Comparison of ENCODE assay signal across 27 cellular contexts in genomic region chr3:119205685-119206084, GRCh38. TPM values are rescaled to one million over a fixed set of nuclear protein-coding genes. Genes with fewer than 3 reads are reported as not detected.
DNase-seq lines count a peak whose midpoint lies in the region; ATAC-seq and TF ChIP-seq lines count a peak whose summit lies in the region.
"Had no signal": no experiment of that assay in that cellular context is flagged by ENCODE, and none has a peak within 500 bp of the region (broad histone marks: within the 10 kb centered on the region; RNA-seq: fewer than 3 reads in every experiment).

No MANE protein-coding gene starts in this region.

- H4K8ac ChIP-seq in IMR-90 (ENCODE audit: low read depth in 2 of 2, low read length in 2 of 2), result peak overlapping the region; percentile 1 to 50; a peak in 2 of 4 replicates

- 0 out of 2 replicates have a peak overlapping the region, but pooled peaks have one; percentile 18 for H3K14ac ChIP-seq in IMR-90 (replicated peaks; ENCODE audit: low read depth, low read length)

- peak overlapping the region; percentile 82 for H4K91ac ChIP-seq in IMR-90 (ENCODE audit: insufficient read depth, low read depth, low read length)

- H3K36me3 ChIP-seq in IMR-90 (ENCODE audit: control insufficient read depth, insufficient read depth, low read length), result peaks cover 7% of the 10 kb centered on the region
- no peaks in the 10 kb centered on the region for H3K36me3 ChIP-seq in mucosa of descending colon (ENCODE audit: low read depth)
- H3K36me3 ChIP-seq: BE2C, HAP-1 had no signal

- dilution Hi-C loops in IMR-90 (cut with HindIII; ENCODE audit: low sequenced_read_pairs, unreplicated experiment), result no loop called here

- ATAC-seq in IMR-90 (ENCODE audit: low read depth), result no peak
- peak; percentile 3 for ATAC-seq in foreskin keratinocyte
- peak; percentile 9 for ATAC-seq in mucosa of descending colon
- ATAC-seq in GM19452 (IDR thresholded peaks at IDR 0.05; ENCODE audit: unreplicated experiment), result no peak
- ATAC-seq in HG03469 (IDR thresholded peaks at IDR 0.05; ENCODE audit: unreplicated experiment), result no peak

- TF ChIP-seq POLR2A in IMR-90 (IDR thresholded peaks at IDR 0.05; ENCODE audit: low read depth, low read length), result no peak

- no peak overlapping the region for H3K56ac ChIP-seq in IMR-90 (ENCODE audit: extremely low read depth, insufficient read depth, low read length)

- H3K27ac ChIP-seq in IMR-90 (ENCODE audit: insufficient read depth, low read length) (peak overlapping the region; percentile 29), foreskin keratinocyte (no peak overlapping the region)
- H3K27ac ChIP-seq: GM23248, KMS-11 had no signal

- in situ Hi-C loops in IMR-90 (cut with MboI; ENCODE audit: low sequenced_read_pairs), result no loop called here

- H3K4ac ChIP-seq in IMR-90 (ENCODE audit: low read depth, low read length), result peak overlapping the region; percentile 62; the same call in 1 of the 2 replicates

- peak overlapping the region; percentile 49 for H2BK5ac ChIP-seq in IMR-90 (ENCODE audit: low read depth, low read length, poor library complexity, severe bottlenecking)

- peak overlapping the region; percentile 46 for H2AFZ ChIP-seq in IMR-90 (replicated peaks; ENCODE audit: low read length, poor library complexity)
- H2AFZ ChIP-seq: GM23248 had no signal

- no peaks in the 10 kb centered on the region for H4K20me1 ChIP-seq in IMR-90 (ENCODE audit: insufficient read depth, low read length)

- peaks cover 17% of the 10 kb centered on the region for H3K4me1 ChIP-seq in IMR-90 (ENCODE audit: control insufficient read depth, insufficient read depth, low read length)
- peaks cover 14% of the 10 kb centered on the region for H3K4me1 ChIP-seq in foreskin keratinocyte
- H3K4me1 ChIP-seq in mucosa of descending colon (ENCODE audit: low read depth), result no peaks in the 10 kb centered on the region
- H3K4me1 ChIP-seq: BE2C, HAP-1 had no signal

- H3K18ac ChIP-seq in IMR-90 (ENCODE audit: low read depth, low read length), result no peak overlapping the region

- no peaks in the 10 kb centered on the region for H3K79me1 ChIP-seq in IMR-90 (ENCODE audit: low read depth in 1 of 2, low read length in 2 of 2)

- no peak overlapping the region for H2AK9ac ChIP-seq in IMR-90 (replicated peaks; ENCODE audit: low read depth, low read length, poor library complexity)

- H3K27me3 ChIP-seq in IMR-90 (ENCODE audit: control insufficient read depth, insufficient read depth, low read length) (no peaks in the 10 kb centered on the region), foreskin keratinocyte (no peaks in the 10 kb centered on the region)
- H3K27me3 ChIP-seq: BE2C had no signal

- no peak overlapping the region; the same call in 2 of the 3 replicates for H2BK15ac ChIP-seq in IMR-90 (ENCODE audit: low read depth, low read length)

- no peak overlapping the region for H3K23ac ChIP-seq in IMR-90 (ENCODE audit: low read depth, low read length)

- TF ChIP-seq RAD21 in IMR-90 (IDR thresholded peaks at IDR 0.05; ENCODE audit: low read length), result no peak

- intact Hi-C loops in IMR-90 (cut with micrococcal nuclease) (loop anchor here (2.0 kb wide), 1 partner anchor 61 kb away; no protein-coding TSS in a partner anchor), mucosa of descending colon (cut with DNase I, micrococcal nuclease) (no loop called here)

- 0 out of 2 replicates have a peak overlapping the region, but pooled peaks have one; percentile 44 for H2AK5ac ChIP-seq in IMR-90 (ENCODE audit: low read depth, low read length)

- H3K9me3 ChIP-seq in IMR-90 (ENCODE audit: control insufficient read depth, insufficient read depth, low read length), result no peaks in the 10 kb centered on the region
- H3K9me3 ChIP-seq in mucosa of descending colon, result no peaks in the 10 kb centered on the region
- H3K9me3 ChIP-seq: BE2C, HAP-1 had no signal

- peak overlapping the region; percentile 26; the same call in 1 of the 2 replicates for H4K5ac ChIP-seq in IMR-90 (ENCODE audit: low read depth, low read length)

- H3K4me3 ChIP-seq in IMR-90 (ENCODE audit: insufficient read depth, low read depth, low read length) (no peak overlapping the region), mucosa of descending colon (no peak overlapping the region)
- H3K4me3 ChIP-seq: GM23248, HAP-1 had no signal

- BruUV-seq in IMR-90 (replicated peaks; lab: Mats Ljungman, UMichigan), result no TSS peak

- H2BK120ac ChIP-seq in IMR-90 (ENCODE audit: low read depth, low read length), result peak overlapping the region; percentile 42; the same call in 1 of the 2 replicates

- POLR2A ChIA-PET in IMR-90 (lab: Charles Lee; ENCODE audit: unreplicated experiment), result no interaction called here

- DNase-seq in IMR-90 (no peak), foreskin keratinocyte (no peak), mucosa of descending colon (no peak), NCI-H2171 (lab: John Stamatoyannopoulos, UW) (no peak)
- DNase-seq in activated CD4-positive, alpha-beta T cell treated with anti-CD3 and anti-CD28 coated beads for 1 hour, result no peak
- DNase-seq: ACHN, BE2C, DMS153, DND-41, GM23248, HFFc6, MM.1S, NCI-H1417, NCI-H1694, NCI-H2029 treated with DMSO at 0.1 percent for 48 hours, NCI-H226, NCI-H510A, NCI-H69, SHP77 had no signal

- no peak overlapping the region; the same call in 1 of the 2 replicates for H2BK20ac ChIP-seq in IMR-90 (ENCODE audit: low read depth, low read length)

- no peak overlapping the region for H3K4me2 ChIP-seq in IMR-90 (ENCODE audit: low read depth, low read length)
- H3K4me2 ChIP-seq: KMS-11 had no signal

- CTCF ChIA-PET in IMR-90 (lab: Yijun Ruan, JAX), result no interaction called here

- no peak overlapping the region for H3K9ac ChIP-seq in IMR-90 (ENCODE audit: low read depth, low read length)
- H3K9ac ChIP-seq: GM23248, KMS-11 had no signal

- TF ChIP-seq CTCF in IMR-90 (conservative IDR thresholded peaks at IDR 0.05; ENCODE audit: low read depth, low read length) (no peak), foreskin keratinocyte (conservative IDR thresholded peaks at IDR 0.05) (no peak), mucosa of descending colon (IDR thresholded peaks at IDR 0.05) (no peak)

- WGBS in IMR-90 (ENCODE audit: extremely low coverage in 2 of 2, insufficient read length in 1 of 2), 2 experiments, result no CpG with 5 or more reads among the region's 5 CpGs

- H3K9me1 ChIP-seq in IMR-90 (ENCODE audit: insufficient read depth, low read length), result peaks cover 12% of the 10 kb centered on the region; the same call in 1 of the 2 replicates

TF ChIP-seq in IMR-90, 13 proteins besides CTCF, POLR2A, EP300 and RAD21:
- no peak for TF ChIP-seq SMC3 (IDR thresholded peaks at IDR 0.05; ENCODE audit: low read depth, low read length)
- no peak for TF ChIP-seq MAZ (IDR thresholded peaks at IDR 0.05; ENCODE audit: borderline replicate concordance, low read depth, low read length)
- no peak for TF ChIP-seq USF2 (IDR thresholded peaks at IDR 0.05; ENCODE audit: low read depth, low read length)
- TF ChIP-seq RCOR1 (IDR thresholded peaks at IDR 0.05; ENCODE audit: insufficient replicate concordance, low read length), result no peak
- TF ChIP-seq ELK1 (IDR thresholded peaks at IDR 0.05; ENCODE audit: borderline replicate concordance, low read depth, low read length), result no peak
- no peak for TF ChIP-seq MXI1 (IDR thresholded peaks at IDR 0.05; ENCODE audit: borderline replicate concordance, low read depth, low read length)
- TF ChIP-seq MAFK (IDR thresholded peaks at IDR 0.05; ENCODE audit: low read depth, low read length), result no peak
- no peak for TF ChIP-seq BHLHE40 (IDR thresholded peaks at IDR 0.05; ENCODE audit: low read depth, low read length)
- TF ChIP-seq CHD1 (IDR thresholded peaks at IDR 0.05; ENCODE audit: low read depth, low read length), result no peak
- no peak for TF ChIP-seq FOS (IDR thresholded peaks at IDR 0.05; ENCODE audit: low read depth, low read length)
- no peak for TF ChIP-seq NFE2L2 (IDR thresholded peaks at IDR 0.05; ENCODE audit: low read depth, low read length)
- TF ChIP-seq CEBPB (IDR thresholded peaks at IDR 0.05; ENCODE audit: low read depth, low read length), result no peak
- no peak for TF ChIP-seq RFX5 (IDR thresholded peaks at IDR 0.05; ENCODE audit: low read depth, low read length)

RNA-seq across cellular contexts. Expression of gene UPK1B, which starts 32.3 kb away (rescaled TPM):
- 0.28 and 0.36 TPM in 2 replicates for total RNA-seq in IMR-90 (2012; rRNA removed)
- 0.40 and 0.55 TPM in 2 replicates for polyA plus RNA-seq in IMR-90 (2012; rRNA removed)
- 0.18 and 0.19 TPM in 2 replicates for polyA plus RNA-seq in IMR-90 (2012; cell fraction: cytosol; rRNA removed)
- polyA plus RNA-seq in IMR-90 (2012; cell fraction: nucleus; rRNA removed; ENCODE audit: low replicate concordance), result 0.02 and 0.05 TPM in 2 replicates
- 1.9 and 4.8 TPM in 2 replicates for total RNA-seq in foreskin keratinocyte
- polyA plus RNA-seq in foreskin keratinocyte, result 2.3 and 5.5 TPM in 2 replicates
- total RNA-seq in mucosa of descending colon, result not detected
- total RNA-seq: GM23248, OCI-LY7, SK-MEL-5 had no signal
- polyA plus RNA-seq: CD14-positive monocyte, GM23248, IgD-negative memory B cell had no signal

RNA-seq across cellular contexts. Expression of gene B4GALT4, which starts 35.0 kb away (rescaled TPM):
- total RNA-seq in IMR-90 (2012; rRNA removed) (30.3 and 30.6 TPM in 2 replicates), foreskin keratinocyte (21.2 and 23.8 TPM in 2 replicates), mucosa of descending colon (10 to 100 TPM; 35.0 to 73.9 (median 58.9) TPM)
- polyA plus RNA-seq in IMR-90 (2012; rRNA removed) (23.0 and 27.0 TPM in 2 replicates), foreskin keratinocyte (16.1 and 17.6 TPM in 2 replicates)
- polyA plus RNA-seq in IMR-90 (2012; cell fraction: cytosol; rRNA removed), result 7.5 and 10.5 TPM in 2 replicates
- polyA plus RNA-seq in IMR-90 (2012; cell fraction: nucleus; rRNA removed; ENCODE audit: low replicate concordance), result 5.1 and 22.2 TPM in 2 replicates

RNA-seq across cellular contexts. Expression of gene TEX55, which starts 59.7 kb away (rescaled TPM):
- not detected in 2 replicates for total RNA-seq in IMR-90 (2012; rRNA removed)
- not detected in 2 replicates for polyA plus RNA-seq in IMR-90 (2012; rRNA removed)
- not detected in 2 replicates for polyA plus RNA-seq in IMR-90 (2012; cell fraction: cytosol; rRNA removed)
- polyA plus RNA-seq in IMR-90 (2012; cell fraction: nucleus; rRNA removed; ENCODE audit: low replicate concordance), result not detected in 2 replicates
- not detected in 2 replicates for total RNA-seq in foreskin keratinocyte
- not detected in 2 replicates for polyA plus RNA-seq in foreskin keratinocyte
- not detected for total RNA-seq in mucosa of descending colon
- total RNA-seq: GM23248, HFFc6, OCI-LY7, SK-MEL-5 had no signal
- polyA plus RNA-seq: CD14-positive monocyte, GM23248, IgD-negative memory B cell had no signal

Comparison
In these comparisons a context has a peak if more than half of its experiments do, and no peak if none do; other contexts are left out.
1. ATAC-seq: peak in foreskin keratinocyte (single experiment) and mucosa of descending colon (single experiment); none in IMR-90 (single experiment), GM19452 (single experiment) and HG03469 (single experiment).